15 cellular contexts compared by ENCODE assay signal in the genomic region with DNA sequence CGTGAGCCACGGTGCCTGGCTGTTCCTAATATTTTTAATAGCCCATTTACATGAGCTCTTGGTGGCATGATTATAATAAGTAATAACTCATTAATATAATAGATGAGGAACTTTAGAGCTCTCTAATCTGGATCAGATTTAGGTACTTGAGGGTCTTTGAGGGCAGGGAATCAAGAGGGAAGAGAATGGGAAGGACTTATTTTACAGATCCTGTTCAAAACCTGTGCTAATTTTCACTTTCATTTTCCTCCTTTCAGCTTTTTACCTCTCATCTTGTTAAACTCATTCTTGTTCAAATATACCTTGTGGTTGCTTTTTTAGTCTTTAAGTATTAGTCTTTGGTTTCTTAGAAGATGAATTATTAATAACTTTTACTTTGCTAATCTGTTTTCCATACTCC. TPM values are rescaled to one million over a fixed set of nuclear protein-coding genes. Genes with fewer than 3 reads are reported as not detected.
DNase-seq lines count a peak whose midpoint lies in the region; ATAC-seq and TF ChIP-seq lines count a peak whose summit lies in the region.
"Had no signal": no experiment of that assay in that cellular context is flagged by ENCODE, and none has a peak within 500 bp of the region (broad histone marks: within the 10 kb centered on the region; RNA-seq: fewer than 3 reads in every experiment).

No MANE protein-coding gene starts in this region.

- H3K9me3 Mint-ChIP-seq in activated T-cell treated with anti-CD3 and anti-CD28 coated beads, Interleukin-2, amount 50 U/mL, for 72 hours: no peaks in the 10 kb centered on the region
- no peaks in the 10 kb centered on the region for H3K9me3 Mint-ChIP-seq in stimulated activated naive B cell treated with anti-CD40 and anti-IgM and Interleukin-4, amounts not matched to agents 10 μg/mL and 1 μg/mL and 100 μg/mL, for 72 hours

- peak overlapping the region; percentile 99 for H3K27ac Mint-ChIP-seq in activated T-cell treated with anti-CD3 and anti-CD28 coated beads, Interleukin-2, amount 50 U/mL, for 72 hours
- H3K27ac Mint-ChIP-seq in stimulated activated naive B cell treated with anti-CD40 and anti-IgM and Interleukin-4, amounts not matched to agents 10 μg/mL and 1 μg/mL and 100 μg/mL, for 72 hours: peak overlapping the region; percentile 1

- H3K4me1 Mint-ChIP-seq in activated T-cell treated with anti-CD3 and anti-CD28 coated beads, Interleukin-2, amount 50 U/mL, for 72 hours (ENCODE audit: low read depth): peaks cover 56% of the 10 kb centered on the region
- peaks cover 23 to 47% of the 10 kb centered on the region in 2 donors for H3K4me1 Mint-ChIP-seq in stimulated activated naive B cell treated with anti-CD40 and anti-IgM and Interleukin-4, amounts not matched to agents 10 μg/mL and 1 μg/mL and 100 μg/mL, for 72 hours

- H3K79me2 ChIP-seq in OCI-LY3 (ENCODE audit: low read length): peaks cover 67% of the 10 kb centered on the region

- no peak overlapping the region for H2AFZ ChIP-seq in OCI-LY3 (ENCODE audit: low read depth, low read length)

- 0 out of 2 replicates have a peak, but pooled peaks cover 3% of the 10 kb centered on the region for H4K20me1 ChIP-seq in OCI-LY3 (ENCODE audit: insufficient read depth, low read length)

- DNase-seq in activated T-cell treated with anti-CD3 and anti-CD28 coated beads, Interleukin-2, amount 50 U/mL, for 72 hours: no peak
- DNase-seq in activated T-cell treated with anti-CD3 and anti-CD28 coated beads, Interleukin-2, amount 50 U/mL, for 1 hour: no peak
- peak; percentile 6 for DNase-seq in central memory CD4-positive, alpha-beta T cell
- no peak for DNase-seq in stimulated activated naive B cell treated with anti-CD40 and anti-IgM and Interleukin-4, amounts not matched to agents 10 μg/mL and 1 μg/mL and 100 μg/mL, for 72 hours
- DNase-seq in GF-D8 (lab: John Stamatoyannopoulos, UW) (no peak), COR-L47 (lab: John Stamatoyannopoulos, UW) (no peak)
- DNase-seq: aorta, dorsolateral prefrontal cortex, NCI-H1436 treated with DMSO at 0.1 percent for 48 hours, NCI-H526, nucleus accumbens had no signal

- no peak for TF ChIP-seq CTCF in OCI-LY3 (IDR thresholded peaks at IDR 0.05; ENCODE audit: low read depth, low read length)

- H3K36me3 ChIP-seq in OCI-LY3 (replicated peaks; ENCODE audit: low read depth, low read length): peaks cover 32% of the 10 kb centered on the region

- H3K4me3 ChIP-seq in OCI-LY3 (ENCODE audit: low read length): peak overlapping the region; percentile 18; the same call in 1 of the 2 replicates
- H3K4me3 ChIP-seq: dorsolateral prefrontal cortex, skin epidermis, thoracic aorta had no signal

- ATAC-seq in activated T-cell treated with anti-CD3 and anti-CD28 coated beads, Interleukin-2, amount 50 U/mL, for 72 hours (replicated peaks in 1 of 2): no peak
- ATAC-seq in stimulated activated naive B cell treated with anti-CD40 and anti-IgM and Interleukin-4, amounts not matched to agents 10 μg/mL and 1 μg/mL and 100 μg/mL, for 72 hours (replicated peaks): no peak
- no peak for ATAC-seq in GM18519 (IDR thresholded peaks at IDR 0.05; ENCODE audit: low FRiP score, unreplicated experiment)

- H3K4me2 ChIP-seq in OCI-LY3 (ENCODE audit: low read length): peak overlapping the region; percentile 63

- 0 out of 2 replicates have a peak overlapping the region, but pooled peaks have one; percentile 19 for H3K9ac ChIP-seq in OCI-LY3 (ENCODE audit: low read length)

- peaks cover 36% of the 10 kb centered on the region for H3K4me1 ChIP-seq in OCI-LY3 (ENCODE audit: low read length)

- H3K27ac ChIP-seq in OCI-LY3 (ENCODE audit: low read length): peak overlapping the region; percentile 49; the same call in 1 of the 2 replicates
- H3K27ac ChIP-seq: dorsolateral prefrontal cortex, thoracic aorta had no signal

- H3K27me3 Mint-ChIP-seq in activated T-cell treated with anti-CD3 and anti-CD28 coated beads, Interleukin-2, amount 50 U/mL, for 72 hours (ENCODE audit: low read depth): no peaks in the 10 kb centered on the region
- H3K27me3 Mint-ChIP-seq in stimulated activated naive B cell treated with anti-CD40 and anti-IgM and Interleukin-4, amounts not matched to agents 10 μg/mL and 1 μg/mL and 100 μg/mL, for 72 hours: no peaks in the 10 kb centered on the region

- H3K36me3 Mint-ChIP-seq in activated T-cell treated with anti-CD3 and anti-CD28 coated beads, Interleukin-2, amount 50 U/mL, for 72 hours (ENCODE audit: insufficient read depth in 2 of 2): peaks cover 16 to 21% of the 10 kb centered on the region in 2 donors
- H3K36me3 Mint-ChIP-seq in stimulated activated naive B cell treated with anti-CD40 and anti-IgM and Interleukin-4, amounts not matched to agents 10 μg/mL and 1 μg/mL and 100 μg/mL, for 72 hours: peaks cover 37 to 53% of the 10 kb centered on the region in 2 donors

- H3K27me3 ChIP-seq in OCI-LY3 (ENCODE audit: low read depth, low read length): no peaks in the 10 kb centered on the region
- H3K27me3 ChIP-seq: dorsolateral prefrontal cortex had no signal

- peak overlapping the region; percentile 71 to 97 for H3K4me3 Mint-ChIP-seq in activated T-cell treated with anti-CD3 and anti-CD28 coated beads, Interleukin-2, amount 50 U/mL, for 72 hours
- no peak overlapping the region for H3K4me3 Mint-ChIP-seq in stimulated activated naive B cell treated with anti-CD40 and anti-IgM and Interleukin-4, amounts not matched to agents 10 μg/mL and 1 μg/mL and 100 μg/mL, for 72 hours

- H3K9me3 ChIP-seq in OCI-LY3 (ENCODE audit: insufficient read depth, low read length): no peaks in the 10 kb centered on the region
- H3K9me3 ChIP-seq: thoracic aorta had no signal

RNA-seq across cellular contexts. Expression of gene NECAP1, which starts 5.6 kb away (rescaled TPM):
- total RNA-seq in activated T-cell treated with anti-CD3 and anti-CD28 coated beads, Interleukin-2, amount 50 U/mL, for 72 hours: 10 to 100 TPM; 34.2 to 43.5 TPM

RNA-seq across cellular contexts. Expression of gene C3AR1, which starts 21.5 kb away (rescaled TPM):
- total RNA-seq in activated T-cell treated with anti-CD3 and anti-CD28 coated beads, Interleukin-2, amount 50 U/mL, for 72 hours: under 1 TPM; 0.19 to 0.79 TPM

RNA-seq across cellular contexts. Expression of gene CLEC4A, which starts 35.8 kb away (rescaled TPM):
- under 1 TPM in 1 of 2 donors, not detected in 1; 0.95 TPM for total RNA-seq in activated T-cell treated with anti-CD3 and anti-CD28 coated beads, Interleukin-2, amount 50 U/mL, for 72 hours

RNA-seq across cellular contexts. Expression of gene FOXJ2, which starts 55.1 kb away (rescaled TPM):
- 10 to 100 TPM; 26.6 to 27.8 TPM for total RNA-seq in activated T-cell treated with anti-CD3 and anti-CD28 coated beads, Interleukin-2, amount 50 U/mL, for 72 hours

Comparison
In these comparisons a context has a peak if more than half of its experiments do, and no peak if none do; other contexts are left out.
1. H3K4me3 Mint-ChIP-seq: peak in activated T-cell treated with anti-CD3 and anti-CD28 coated beads, Interleukin-2, amount 50 U/mL, for 72 hours (2 of 2); none in stimulated activated naive B cell treated with anti-CD40 and anti-IgM and Interleukin-4, amounts not matched to agents 10 μg/mL and 1 μg/mL and 100 μg/mL, for 72 hours (0 of 2).